In genomic region chr1:1630191-1630964, GRCh38 we compare ENCODE assay signal across 8 cellular contexts. TPM values are rescaled to one million over a fixed set of nuclear protein-coding genes. Genes with fewer than 3 reads are reported as not detected.
DNase-seq lines count a peak whose midpoint lies in the region; ATAC-seq and TF ChIP-seq lines count a peak whose summit lies in the region.

No MANE protein-coding gene starts in this region.

- intact Hi-C loops in activated B cell treated with CpG ODN at 0.5 μM for 24 hours (cut with micrococcal nuclease) (loop anchor here (2.0 to 5.0 kb wide), 3 partner anchors 16 to 277 kb away; partner anchors contain the start of genes MIB2 and SSU72), right lobe of liver (cut with DNase I) (no loop called here)

- POLR2A ChIA-PET in activated B cell treated with CpG ODN at 0.5 μM for 24 hours (lab: Charles Lee) = interaction anchor here (0.5 to 4.1 kb wide), 12 partner anchors 10 to 918 kb away, joined by 3 to 35 read pairs (median 5); partner anchors contain the start of gene MIB2

- H3K36me3 ChIP-seq in right lobe of liver = peaks cover 0 to 3% (median 0%) of the 10 kb centered on the region in 4 donors

- DNase-seq in GM19240 (ENCODE audit: insufficient read length, low spot score) = peak; percentile 100
- DNase-seq in HPDE6-E6E7 (ENCODE audit: extremely low spot score) = peak; percentile 97
- peak; percentile 90 for DNase-seq in activated B cell treated with CpG ODN at 0.5 μM for 24 hours
- peak; percentile 39 for DNase-seq in brain pericyte (ENCODE audit: low read depth, low spot score)
- peak; percentile 52 to 71 (median 53) for DNase-seq in right lobe of liver
- peak; percentile 88 to 90 for DNase-seq in stimulated activated CD8-positive, alpha-beta memory T cell treated with anti-CD3 and anti-CD28 coated beads, Interleukin-15, amount 100 ng/mL, for 48 hours (ENCODE audit: low read depth in 2 of 2)
- DNase-seq in medulla oblongata (ENCODE audit: extremely low spot score) = no peak

- TF ChIP-seq POLR2A in right lobe of liver (IDR thresholded peaks at IDR 0.05) = no peak

- peaks cover 4% of the 10 kb centered on the region for H3K27me3 Mint-ChIP-seq in activated B cell treated with CpG ODN at 0.5 μM for 24 hours

- H3K4me1 ChIP-seq in right lobe of liver = no peaks in the 10 kb centered on the region

- no peaks in the 10 kb centered on the region for H3K9me3 Mint-ChIP-seq in activated B cell treated with CpG ODN at 0.5 μM for 24 hours

- H3K27ac ChIP-seq in right lobe of liver = peak overlapping the region; percentile 26 to 64 (median 47)

- 75% methylated on average over 18 of the region's 81 CpGs for WGBS in right lobe of liver (ENCODE audit: insufficient coverage, low coverage, low lambda C conversion rate, missing lambda C conversion rate)

- H3K4me1 Mint-ChIP-seq in activated B cell treated with CpG ODN at 0.5 μM for 24 hours = peaks cover 6% of the 10 kb centered on the region

- peak overlapping the region; percentile 82 for H3K4me3 Mint-ChIP-seq in activated B cell treated with CpG ODN at 0.5 μM for 24 hours

- ATAC-seq in activated B cell treated with CpG ODN at 0.5 μM for 24 hours (ENCODE audit: low read depth) (peak; percentile 80), right lobe of liver (peak; percentile 2 to 47 (median 18)), HG03039 (IDR thresholded peaks at IDR 0.05; ENCODE audit: unreplicated experiment) (no peak)

- H3K9me3 ChIP-seq in right lobe of liver = no peaks in the 10 kb centered on the region

- no peak for TF ChIP-seq CTCF in activated B cell treated with CpG ODN at 0.5 μM for 24 hours (IDR thresholded peaks at IDR 0.05)
- no peak for TF ChIP-seq CTCF in right lobe of liver (IDR thresholded peaks at IDR 0.05)

- no peaks in the 10 kb centered on the region for H3K36me3 Mint-ChIP-seq in activated B cell treated with CpG ODN at 0.5 μM for 24 hours (ENCODE audit: low read depth)

- no peaks in the 10 kb centered on the region for H3K27me3 ChIP-seq in right lobe of liver

- CTCF ChIA-PET in activated B cell treated with CpG ODN at 0.5 μM for 24 hours (lab: Charles Lee) = no interaction called here

- peak overlapping the region; percentile 82 for H3K27ac Mint-ChIP-seq in activated B cell treated with CpG ODN at 0.5 μM for 24 hours

- H3K4me3 ChIP-seq in right lobe of liver = peak overlapping the region in 2 of 3 donors; percentile 13 to 14

RNA-seq across cellular contexts. Expression of gene MMP23B, which starts 1.6 kb away (rescaled TPM):
- 0.32 and 0.35 TPM in 2 replicates for total RNA-seq in activated B cell treated with CpG ODN at 0.5 μM for 24 hours
- total RNA-seq in right lobe of liver = 1 to 10 TPM in 5 of 6 experiments, under 1 TPM in 1; 0.75 to 4.0 (median 2.3) TPM

RNA-seq across cellular contexts. Expression of gene MIB2, which starts 15.1 kb away (rescaled TPM):
- total RNA-seq in activated B cell treated with CpG ODN at 0.5 μM for 24 hours = 27.6 and 36.4 TPM in 2 replicates
- total RNA-seq in right lobe of liver = 10 to 100 TPM; 20.7 to 38.5 (median 33.9) TPM

RNA-seq across cellular contexts. Expression of gene CDK11B, which starts 28.4 kb away (rescaled TPM):
- total RNA-seq in activated B cell treated with CpG ODN at 0.5 μM for 24 hours (28.5 and 29.1 TPM in 2 replicates), right lobe of liver (10 to 100 TPM in 2 of 6 experiments, 1 to 10 TPM in 4; 8.0 to 11.8 (median 9.5) TPM)

RNA-seq across cellular contexts. Expression of gene FNDC10, which starts 30.4 kb away (rescaled TPM):
- total RNA-seq in activated B cell treated with CpG ODN at 0.5 μM for 24 hours = 0.46 and 0.60 TPM in 2 replicates
- total RNA-seq in right lobe of liver = 1 to 10 TPM in 1 of 6 experiments, under 1 TPM in 5; 0.09 to 1.6 (median 0.46) TPM

RNA-seq across cellular contexts. Expression of gene SSU72, which starts 55.7 kb away (rescaled TPM):
- total RNA-seq in activated B cell treated with CpG ODN at 0.5 μM for 24 hours = 111 and 118 TPM in 2 replicates
- 10 to 100 TPM; 46.6 to 72.6 (median 63.8) TPM for total RNA-seq in right lobe of liver
